Comparison of ENCODE assay signal across 12 cellular contexts in the genomic region with DNA sequence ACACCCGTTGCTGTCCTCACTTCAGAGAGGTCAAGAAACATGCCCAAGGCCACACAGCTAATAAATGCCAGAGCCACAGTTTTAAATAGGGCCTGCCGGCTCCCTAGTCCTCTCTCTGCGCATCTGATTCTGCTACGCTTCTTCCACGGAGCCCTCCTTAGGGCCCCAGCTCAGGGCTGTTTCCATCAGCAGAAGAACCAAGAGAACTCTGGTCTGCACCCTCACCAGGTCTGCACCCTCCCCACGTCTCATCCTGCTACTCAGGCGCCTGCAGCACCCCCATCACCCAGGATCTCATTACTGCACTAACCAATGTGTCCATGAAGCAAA.
DNase-seq lines count a peak whose midpoint lies in the region; ATAC-seq and TF ChIP-seq lines count a peak whose summit lies in the region.
"Had no signal": no experiment of that assay in that cellular context is flagged by ENCODE, and none has a peak within 500 bp of the region (broad histone marks: within the 10 kb centered on the region; RNA-seq: fewer than 3 reads in every experiment).

No MANE protein-coding gene starts in this region.

- H3K4me1 Mint-ChIP-seq in T-cell (peaks cover 14 to 15% (median 14%) of the 10 kb centered on the region in 3 donors), glutamatergic neuron (ENCODE audit: low read depth, unreplicated experiment) (peaks cover 12% of the 10 kb centered on the region)
- H3K4me1 Mint-ChIP-seq in stimulated activated naive B cell treated with anti-CD40 and anti-IgM and Interleukin-4, amounts not matched to agents 10 μg/mL and 1 μg/mL and 100 μg/mL, for 72 hours, result peaks cover 0 to 4% of the 10 kb centered on the region in 2 donors

- H3K36me3 Mint-ChIP-seq in T-cell (no peaks in the 10 kb centered on the region), glutamatergic neuron (ENCODE audit: unreplicated experiment) (no peaks in the 10 kb centered on the region)
- H3K36me3 Mint-ChIP-seq in stimulated activated naive B cell treated with anti-CD40 and anti-IgM and Interleukin-4, amounts not matched to agents 10 μg/mL and 1 μg/mL and 100 μg/mL, for 72 hours, result no peaks in the 10 kb centered on the region

- peaks cover 5 to 43% of the 10 kb centered on the region in 2 donors for H3K27me3 Mint-ChIP-seq in T-cell
- H3K27me3 Mint-ChIP-seq in glutamatergic neuron (ENCODE audit: unreplicated experiment), result peaks cover 13% of the 10 kb centered on the region
- H3K27me3 Mint-ChIP-seq in stimulated activated naive B cell treated with anti-CD40 and anti-IgM and Interleukin-4, amounts not matched to agents 10 μg/mL and 1 μg/mL and 100 μg/mL, for 72 hours, result peaks cover 51 to 59% of the 10 kb centered on the region in 2 donors

- H3K4me3 Mint-ChIP-seq in T-cell, result peak overlapping the region in 2 of 3 donors; percentile 41 to 65
- H3K4me3 Mint-ChIP-seq in glutamatergic neuron (ENCODE audit: unreplicated experiment), result peak overlapping the region; percentile 78
- H3K4me3 Mint-ChIP-seq in stimulated activated naive B cell treated with anti-CD40 and anti-IgM and Interleukin-4, amounts not matched to agents 10 μg/mL and 1 μg/mL and 100 μg/mL, for 72 hours, result peak overlapping the region in 1 of 2 donors; percentile 27

- CTCF ChIA-PET in T-cell (lab: Charles Lee), result no interaction called here

- H3K9me3 ChIP-seq in spleen, result no peaks in the 10 kb centered on the region
- H3K9me3 ChIP-seq: lower lobe of right lung had no signal

- ATAC-seq in T-cell (replicated peaks in 1 of 4), result no peak
- no peak for ATAC-seq in stimulated activated naive B cell treated with anti-CD40 and anti-IgM and Interleukin-4, amounts not matched to agents 10 μg/mL and 1 μg/mL and 100 μg/mL, for 72 hours (replicated peaks)

- H3K9me3 Mint-ChIP-seq in T-cell (no peaks in the 10 kb centered on the region), glutamatergic neuron (ENCODE audit: unreplicated experiment) (peaks cover 11% of the 10 kb centered on the region)
- H3K9me3 Mint-ChIP-seq in stimulated activated naive B cell treated with anti-CD40 and anti-IgM and Interleukin-4, amounts not matched to agents 10 μg/mL and 1 μg/mL and 100 μg/mL, for 72 hours, result no peaks in the 10 kb centered on the region

- H3K27ac ChIP-seq in spleen, result no peak overlapping the region
- H3K27ac ChIP-seq: lower lobe of right lung had no signal

- WGBS in spleen, 5 donors, result 79 to 96% (median 82%) methylated on average over 5 to 7 of the region's 7 CpGs

- H3K27ac Mint-ChIP-seq in T-cell (no peak overlapping the region), glutamatergic neuron (ENCODE audit: unreplicated experiment) (peak overlapping the region; percentile 84)
- H3K27ac Mint-ChIP-seq in stimulated activated naive B cell treated with anti-CD40 and anti-IgM and Interleukin-4, amounts not matched to agents 10 μg/mL and 1 μg/mL and 100 μg/mL, for 72 hours, result peak overlapping the region; percentile 80

- POLR2A ChIA-PET in T-cell (lab: Charles Lee), result no interaction called here

- DNase-seq in activated effector memory CD4-positive, alpha-beta T cell treated with anti-CD3 and anti-CD28 coated beads, Interleukin-2, amount 50 U/mL, for 16 hours, result peak; percentile 48
- no peak for DNase-seq in activated effector memory CD4-positive, alpha-beta T cell treated with Interleukin-2 at 50 U/mL for 16 hours
- DNase-seq in T-cell, result no peak
- DNase-seq in glutamatergic neuron, result no peak
- no peak for DNase-seq in stimulated activated naive B cell treated with anti-CD40 and anti-IgM and Interleukin-4, amounts not matched to agents 10 μg/mL and 1 μg/mL and 100 μg/mL, for 72 hours
- no peak for DNase-seq in NCI-H1930 (lab: John Stamatoyannopoulos, UW)
- DNase-seq in hippocampal formation (lab: John Stamatoyannopoulos, UW), result no peak
- no peak for DNase-seq in spleen
- DNase-seq: DMS 273 treated with DMSO at 0.1 percent for 48 hours, lower lobe of right lung, NCI-H2029 treated with DMSO at 0.1 percent for 48 hours had no signal

- H3K4me3 ChIP-seq in spleen, result peak overlapping the region in 1 of 8 donors; percentile 25

- intact Hi-C loops in spleen (cut with DNase I; ENCODE audit: low total_unique reads), result no loop called here

- TF ChIP-seq CTCF in glutamatergic neuron (IDR thresholded peaks at IDR 0.05; ENCODE audit: partially characterized antibody, unreplicated experiment) (no peak), spleen (IDR thresholded peaks at IDR 0.05 in 8 of 11, conservative IDR thresholded peaks at IDR 0.05 in 3 of 11) (no peak)

- peaks cover 0 to 69% (median 25%) of the 10 kb centered on the region in 7 donors for H3K27me3 ChIP-seq in spleen (replicated peaks in 1 of 7)

- H3K36me3 ChIP-seq in spleen, result no peaks in the 10 kb centered on the region
- H3K36me3 ChIP-seq: HAP-1, lower lobe of right lung had no signal

- H3K4me1 ChIP-seq in spleen, result peaks cover 0 to 13% (median 9%) of the 10 kb centered on the region in 6 donors

- TF ChIP-seq POLR2A in spleen (IDR thresholded peaks at IDR 0.05), result no peak

Comparison
In these comparisons a context has a peak if more than half of its experiments do, and no peak if none do; other contexts are left out.
1. H3K27ac Mint-ChIP-seq: peak in glutamatergic neuron (single experiment) and stimulated activated naive B cell treated with anti-CD40 and anti-IgM and Interleukin-4, amounts not matched to agents 10 μg/mL and 1 μg/mL and 100 μg/mL, for 72 hours (single experiment); none in T-cell (0 of 2).